1 cellular context compared by ENCODE assay signal in the genomic region with DNA sequence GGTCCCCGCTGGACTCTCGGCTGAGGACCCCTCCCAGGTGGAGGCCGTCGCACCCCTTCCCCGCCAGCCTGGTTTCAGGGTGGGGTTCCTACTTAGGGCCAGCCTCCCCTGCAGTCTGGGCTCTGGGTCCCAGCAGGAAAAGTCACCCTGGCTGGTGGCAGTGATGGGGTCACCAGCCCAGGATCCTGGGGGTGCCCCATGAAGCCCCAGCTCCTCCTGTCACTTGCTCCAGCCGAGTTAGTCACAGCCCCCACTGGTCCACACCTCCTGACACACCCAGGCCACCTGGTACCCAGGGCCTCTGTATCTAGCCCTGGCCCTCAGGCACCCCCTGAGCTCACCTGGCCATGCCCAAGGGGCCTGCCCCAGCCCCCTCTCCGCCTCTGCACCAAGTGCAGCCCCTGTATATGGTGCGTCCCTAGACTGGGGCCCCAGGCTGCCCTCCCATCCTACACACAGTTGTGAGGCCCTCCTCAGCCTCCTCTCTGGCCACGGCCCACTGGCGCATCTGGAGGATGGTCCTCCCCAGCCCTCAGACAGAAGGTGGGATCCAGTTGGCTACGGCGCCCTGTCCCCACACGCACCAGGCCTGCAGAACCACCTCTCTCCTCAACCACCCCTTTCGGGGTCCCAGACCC.
TF ChIP-seq lines count a peak whose summit lies in the region.

No MANE protein-coding gene starts in this region.

TF ChIP-seq in GM23338, 12 proteins besides CTCF, POLR2A, EP300 and RAD21 (continued from another document):
- TF ChIP-seq, protein P1, sequence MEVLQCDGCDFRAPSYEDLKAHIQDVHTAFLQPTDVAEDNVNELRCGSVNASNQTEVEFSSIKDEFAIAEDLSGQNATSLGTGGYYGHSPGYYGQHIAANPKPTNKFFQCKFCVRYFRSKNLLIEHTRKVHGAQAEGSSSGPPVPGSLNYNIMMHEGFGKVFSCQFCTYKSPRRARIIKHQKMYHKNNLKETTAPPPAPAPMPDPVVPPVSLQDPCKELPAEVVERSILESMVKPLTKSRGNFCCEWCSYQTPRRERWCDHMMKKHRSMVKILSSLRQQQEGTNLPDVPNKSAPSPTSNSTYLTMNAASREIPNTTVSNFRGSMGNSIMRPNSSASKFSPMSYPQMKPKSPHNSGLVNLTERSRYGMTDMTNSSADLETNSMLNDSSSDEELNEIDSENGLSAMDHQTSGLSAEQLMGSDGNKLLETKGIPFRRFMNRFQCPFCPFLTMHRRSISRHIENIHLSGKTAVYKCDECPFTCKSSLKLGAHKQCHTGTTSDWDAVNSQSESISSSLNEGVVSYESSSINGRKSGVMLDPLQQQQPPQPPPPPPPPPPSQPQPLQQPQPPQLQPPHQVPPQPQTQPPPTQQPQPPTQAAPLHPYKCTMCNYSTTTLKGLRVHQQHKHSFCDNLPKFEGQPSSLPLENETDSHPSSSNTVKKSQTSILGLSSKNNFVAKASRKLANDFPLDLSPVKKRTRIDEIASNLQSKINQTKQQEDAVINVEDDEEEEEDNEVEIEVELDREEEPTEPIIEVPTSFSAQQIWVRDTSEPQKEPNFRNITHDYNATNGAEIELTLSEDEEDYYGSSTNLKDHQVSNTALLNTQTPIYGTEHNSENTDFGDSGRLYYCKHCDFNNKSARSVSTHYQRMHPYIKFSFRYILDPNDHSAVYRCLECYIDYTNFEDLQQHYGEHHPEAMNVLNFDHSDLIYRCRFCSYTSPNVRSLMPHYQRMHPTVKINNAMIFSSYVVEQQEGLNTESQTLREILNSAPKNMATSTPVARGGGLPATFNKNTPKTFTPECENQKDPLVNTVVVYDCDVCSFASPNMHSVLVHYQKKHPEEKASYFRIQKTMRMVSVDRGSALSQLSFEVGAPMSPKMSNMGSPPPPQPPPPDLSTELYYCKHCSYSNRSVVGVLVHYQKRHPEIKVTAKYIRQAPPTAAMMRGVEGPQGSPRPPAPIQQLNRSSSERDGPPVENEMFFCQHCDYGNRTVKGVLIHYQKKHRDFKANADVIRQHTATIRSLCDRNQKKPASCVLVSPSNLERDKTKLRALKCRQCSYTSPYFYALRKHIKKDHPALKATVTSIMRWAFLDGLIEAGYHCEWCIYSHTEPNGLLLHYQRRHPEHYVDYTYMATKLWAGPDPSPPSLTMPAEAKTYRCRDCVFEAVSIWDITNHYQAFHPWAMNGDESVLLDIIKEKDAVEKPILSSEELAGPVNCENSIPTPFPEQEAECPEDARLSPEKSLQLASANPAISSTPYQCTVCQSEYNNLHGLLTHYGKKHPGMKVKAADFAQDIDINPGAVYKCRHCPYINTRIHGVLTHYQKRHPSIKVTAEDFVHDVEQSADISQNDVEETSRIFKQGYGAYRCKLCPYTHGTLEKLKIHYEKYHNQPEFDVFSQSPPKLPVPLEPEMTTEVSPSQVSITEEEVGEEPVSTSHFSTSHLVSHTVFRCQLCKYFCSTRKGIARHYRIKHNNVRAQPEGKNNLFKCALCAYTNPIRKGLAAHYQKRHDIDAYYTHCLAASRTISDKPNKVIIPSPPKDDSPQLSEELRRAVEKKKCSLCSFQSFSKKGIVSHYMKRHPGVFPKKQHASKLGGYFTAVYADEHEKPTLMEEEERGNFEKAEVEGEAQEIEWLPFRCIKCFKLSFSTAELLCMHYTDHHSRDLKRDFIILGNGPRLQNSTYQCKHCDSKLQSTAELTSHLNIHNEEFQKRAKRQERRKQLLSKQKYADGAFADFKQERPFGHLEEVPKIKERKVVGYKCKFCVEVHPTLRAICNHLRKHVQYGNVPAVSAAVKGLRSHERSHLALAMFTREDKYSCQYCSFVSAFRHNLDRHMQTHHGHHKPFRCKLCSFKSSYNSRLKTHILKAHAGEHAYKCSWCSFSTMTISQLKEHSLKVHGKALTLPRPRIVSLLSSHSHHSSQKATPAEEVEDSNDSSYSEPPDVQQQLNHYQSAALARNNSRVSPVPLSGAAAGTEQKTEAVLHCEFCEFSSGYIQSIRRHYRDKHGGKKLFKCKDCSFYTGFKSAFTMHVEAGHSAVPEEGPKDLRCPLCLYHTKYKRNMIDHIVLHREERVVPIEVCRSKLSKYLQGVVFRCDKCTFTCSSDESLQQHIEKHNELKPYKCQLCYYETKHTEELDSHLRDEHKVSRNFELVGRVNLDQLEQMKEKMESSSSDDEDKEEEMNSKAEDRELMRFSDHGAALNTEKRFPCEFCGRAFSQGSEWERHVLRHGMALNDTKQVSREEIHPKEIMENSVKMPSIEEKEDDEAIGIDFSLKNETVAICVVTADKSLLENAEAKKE (CRISPR knock-in tag; IDR thresholded peaks at IDR 0.05), result no peak
- TF ChIP-seq, protein P2, sequence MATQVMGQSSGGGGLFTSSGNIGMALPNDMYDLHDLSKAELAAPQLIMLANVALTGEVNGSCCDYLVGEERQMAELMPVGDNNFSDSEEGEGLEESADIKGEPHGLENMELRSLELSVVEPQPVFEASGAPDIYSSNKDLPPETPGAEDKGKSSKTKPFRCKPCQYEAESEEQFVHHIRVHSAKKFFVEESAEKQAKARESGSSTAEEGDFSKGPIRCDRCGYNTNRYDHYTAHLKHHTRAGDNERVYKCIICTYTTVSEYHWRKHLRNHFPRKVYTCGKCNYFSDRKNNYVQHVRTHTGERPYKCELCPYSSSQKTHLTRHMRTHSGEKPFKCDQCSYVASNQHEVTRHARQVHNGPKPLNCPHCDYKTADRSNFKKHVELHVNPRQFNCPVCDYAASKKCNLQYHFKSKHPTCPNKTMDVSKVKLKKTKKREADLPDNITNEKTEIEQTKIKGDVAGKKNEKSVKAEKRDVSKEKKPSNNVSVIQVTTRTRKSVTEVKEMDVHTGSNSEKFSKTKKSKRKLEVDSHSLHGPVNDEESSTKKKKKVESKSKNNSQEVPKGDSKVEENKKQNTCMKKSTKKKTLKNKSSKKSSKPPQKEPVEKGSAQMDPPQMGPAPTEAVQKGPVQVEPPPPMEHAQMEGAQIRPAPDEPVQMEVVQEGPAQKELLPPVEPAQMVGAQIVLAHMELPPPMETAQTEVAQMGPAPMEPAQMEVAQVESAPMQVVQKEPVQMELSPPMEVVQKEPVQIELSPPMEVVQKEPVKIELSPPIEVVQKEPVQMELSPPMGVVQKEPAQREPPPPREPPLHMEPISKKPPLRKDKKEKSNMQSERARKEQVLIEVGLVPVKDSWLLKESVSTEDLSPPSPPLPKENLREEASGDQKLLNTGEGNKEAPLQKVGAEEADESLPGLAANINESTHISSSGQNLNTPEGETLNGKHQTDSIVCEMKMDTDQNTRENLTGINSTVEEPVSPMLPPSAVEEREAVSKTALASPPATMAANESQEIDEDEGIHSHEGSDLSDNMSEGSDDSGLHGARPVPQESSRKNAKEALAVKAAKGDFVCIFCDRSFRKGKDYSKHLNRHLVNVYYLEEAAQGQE (IDR thresholded peaks at IDR 0.05; ENCODE audit: unreplicated experiment), result no peak
- TF ChIP-seq ZNF114 (CRISPR knock-in tag; IDR thresholded peaks at IDR 0.05), result no peak
